In the genomic region with DNA sequence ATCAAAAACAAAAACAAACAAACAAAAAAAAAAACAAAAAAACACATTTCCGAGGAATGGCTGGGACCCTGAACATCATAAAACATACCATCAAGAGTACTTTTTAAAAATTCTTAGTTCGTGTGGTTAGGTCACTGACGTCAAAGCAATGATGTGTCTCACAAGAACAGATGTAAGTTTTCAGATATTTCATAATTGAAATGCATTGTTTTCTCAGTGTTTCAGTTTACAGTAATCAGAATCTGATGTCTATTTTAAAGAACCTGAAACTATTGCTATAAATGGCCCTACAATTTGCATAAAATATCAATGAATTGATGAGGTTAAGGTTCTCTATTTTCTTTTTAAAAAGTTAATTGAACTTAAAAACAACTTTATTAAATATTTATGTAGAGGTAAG, we compare ENCODE assay signal across 22 cellular contexts.
A peak's percentile ranks its signal among the peaks of the same experiment; 100 is the strongest.
DNase-seq lines count a peak whose midpoint lies in the region; ATAC-seq and TF ChIP-seq lines count a peak whose summit lies in the region.
"Had no signal": no experiment of that assay in that cellular context is flagged by ENCODE, and none has a peak within 500 bp of the region (broad histone marks: within the 10 kb centered on the region; RNA-seq: fewer than 3 reads in every experiment).

No MANE protein-coding gene starts in this region.

- peaks cover 16 to 17% of the 10 kb centered on the region in 2 donors for H3K9me3 Mint-ChIP-seq in effector memory CD8-positive, alpha-beta T cell
- peaks cover 16% of the 10 kb centered on the region for H3K9me3 Mint-ChIP-seq in natural killer cell treated with Interleukin-12 subunit alpha and Interleukin-12 subunit beta and Interleukin-15 and Interleukin-18, amount 100 ng/mL, for 72 hours
- H3K9me3 Mint-ChIP-seq: activated CD4-positive, alpha-beta T cell treated with anti-CD3 and anti-CD28 coated beads, Interleukin-2, amount 10 ng/mL, durations not matched to agents 7 days and 5 days had no signal

- no peak overlapping the region for H3K4me3 ChIP-seq in GM12865 (ENCODE audit: low read depth, low read length)
- H3K4me3 ChIP-seq: breast epithelium, ovary, smooth muscle cell, upper lobe of left lung had no signal

- no peak overlapping the region for H3K4me3 Mint-ChIP-seq in effector memory CD8-positive, alpha-beta T cell
- H3K4me3 Mint-ChIP-seq in natural killer cell treated with Interleukin-12 subunit alpha and Interleukin-12 subunit beta and Interleukin-15 and Interleukin-18, amount 100 ng/mL, for 72 hours: no peak overlapping the region
- H3K4me3 Mint-ChIP-seq: activated CD4-positive, alpha-beta T cell treated with anti-CD3 and anti-CD28 coated beads, Interleukin-2, amount 10 ng/mL, durations not matched to agents 7 days and 5 days; activated naive CD8-positive, alpha-beta T cell had no signal

- H3K27me3 Mint-ChIP-seq in effector memory CD8-positive, alpha-beta T cell: no peaks in the 10 kb centered on the region
- no peaks in the 10 kb centered on the region for H3K27me3 Mint-ChIP-seq in natural killer cell treated with Interleukin-12 subunit alpha and Interleukin-12 subunit beta and Interleukin-15 and Interleukin-18, amount 100 ng/mL, for 72 hours
- H3K27me3 Mint-ChIP-seq: activated CD4-positive, alpha-beta T cell treated with anti-CD3 and anti-CD28 coated beads, Interleukin-2, amount 10 ng/mL, durations not matched to agents 7 days and 5 days; activated naive CD8-positive, alpha-beta T cell had no signal

- no peaks in the 10 kb centered on the region for H3K4me1 Mint-ChIP-seq in effector memory CD8-positive, alpha-beta T cell (ENCODE audit: low read depth in 2 of 2)
- no peaks in the 10 kb centered on the region for H3K4me1 Mint-ChIP-seq in natural killer cell treated with Interleukin-12 subunit alpha and Interleukin-12 subunit beta and Interleukin-15 and Interleukin-18, amount 100 ng/mL, for 72 hours (ENCODE audit: low read depth in 2 of 2)
- H3K4me1 Mint-ChIP-seq: activated CD4-positive, alpha-beta T cell treated with anti-CD3 and anti-CD28 coated beads, Interleukin-2, amount 10 ng/mL, durations not matched to agents 7 days and 5 days had no signal

- ATAC-seq in GM21529 (IDR thresholded peaks at IDR 0.05; ENCODE audit: unreplicated experiment) (peak; percentile 44), HG03354 (IDR thresholded peaks at IDR 0.05; ENCODE audit: poor library complexity, severe bottlenecking, unreplicated experiment) (peak; percentile 67), GM18873 (IDR thresholded peaks at IDR 0.05; ENCODE audit: low FRiP score, unreplicated experiment) (no peak)
- ATAC-seq in effector memory CD8-positive, alpha-beta T cell (replicated peaks): no peak
- no peak for ATAC-seq in natural killer cell treated with Interleukin-12 subunit alpha and Interleukin-12 subunit beta and Interleukin-15 and Interleukin-18, amount 100 ng/mL, for 72 hours
- ATAC-seq: foreskin keratinocyte, left ventricle myocardium superior, Panc1 had no signal

- TF ChIP-seq CTCF in GM12865 (IDR thresholded peaks at IDR 0.05; ENCODE audit: insufficient read depth, low read depth, low read length, missing control alignments): no peak

- H3K36me3 Mint-ChIP-seq in effector memory CD8-positive, alpha-beta T cell (ENCODE audit: insufficient read depth): no peaks in the 10 kb centered on the region
- H3K36me3 Mint-ChIP-seq in natural killer cell treated with Interleukin-12 subunit alpha and Interleukin-12 subunit beta and Interleukin-15 and Interleukin-18, amount 100 ng/mL, for 72 hours: peaks cover 13% of the 10 kb centered on the region
- H3K36me3 Mint-ChIP-seq: activated naive CD8-positive, alpha-beta T cell had no signal

- DNase-seq in GM12865 (ENCODE audit: low read depth) (peak; percentile 72), fibroblast of gingiva (ENCODE audit: low read depth) (peak; percentile 86)
- DNase-seq in effector memory CD8-positive, alpha-beta T cell: no peak
- no peak for DNase-seq in stimulated activated CD4-positive, alpha-beta T cell treated with anti-CD3 and anti-CD28 coated beads, Interleukin-4, amount 100 ng/mL, for 24 hours
- DNase-seq in natural killer cell treated with Interleukin-12 subunit alpha and Interleukin-12 subunit beta and Interleukin-15 and Interleukin-18, amount 100 ng/mL, for 72 hours (ENCODE audit: low spot score): no peak
- DNase-seq: activated CD4-positive, alpha-beta T cell treated with anti-CD3 and anti-CD28 coated beads, Interleukin-2, amount 10 ng/mL, durations not matched to agents 7 days and 5 days; activated T-cell treated with anti-CD3 and anti-CD28 coated beads, Interleukin-2, amount 50 U/mL, for 1 hour; foreskin keratinocyte; left ventricle myocardium superior; NCI-H2029 treated with DMSO at 0.1 percent for 48 hours; NCI-H526 treated with DMSO at 0.1 percent for 48 hours; ovary; SK-N-SH; stimulated activated naive CD4-positive, alpha-beta T cell treated with Interleukin-2 at 50 U/mL for 16 hours; upper lobe of left lung had no signal

- H3K27ac Mint-ChIP-seq in effector memory CD8-positive, alpha-beta T cell: no peak overlapping the region
- H3K27ac Mint-ChIP-seq in natural killer cell treated with Interleukin-12 subunit alpha and Interleukin-12 subunit beta and Interleukin-15 and Interleukin-18, amount 100 ng/mL, for 72 hours: no peak overlapping the region
- H3K27ac Mint-ChIP-seq: activated CD4-positive, alpha-beta T cell treated with anti-CD3 and anti-CD28 coated beads, Interleukin-2, amount 10 ng/mL, durations not matched to agents 7 days and 5 days; activated naive CD8-positive, alpha-beta T cell had no signal

Comparison
In these comparisons a context has a peak if more than half of its experiments do, and no peak if none do; other contexts are left out.
1. DNase-seq: peak in GM12865 (single experiment) and fibroblast of gingiva (single experiment); none in effector memory CD8-positive, alpha-beta T cell (0 of 3), stimulated activated CD4-positive, alpha-beta T cell treated with anti-CD3 and anti-CD28 coated beads, Interleukin-4, amount 100 ng/mL, for 24 hours (single experiment) and natural killer cell treated with Interleukin-12 subunit alpha and Interleukin-12 subunit beta and Interleukin-15 and Interleukin-18, amount 100 ng/mL, for 72 hours (single experiment).
2. ATAC-seq: peak in GM21529 (single experiment) and HG03354 (single experiment); none in effector memory CD8-positive, alpha-beta T cell (single experiment), natural killer cell treated with Interleukin-12 subunit alpha and Interleukin-12 subunit beta and Interleukin-15 and Interleukin-18, amount 100 ng/mL, for 72 hours (0 of 2) and GM18873 (single experiment).